In genomic region chr2:235024191-235024611, GRCh38 we compare ENCODE assay signal across 12 cellular contexts.
A peak's percentile ranks its signal among the peaks of the same experiment; 100 is the strongest.
DNase-seq lines count a peak whose midpoint lies in the region.
"Had no signal": no experiment of that assay in that cellular context is flagged by ENCODE, and none has a peak within 500 bp of the region (broad histone marks: within the 10 kb centered on the region; RNA-seq: fewer than 3 reads in every experiment).

No MANE protein-coding gene starts in this region.

- H3K4me2 ChIP-seq in Karpas-422 (ENCODE audit: low read depth, low read length, poor library complexity, severe bottlenecking): no peak overlapping the region

- no peaks in the 10 kb centered on the region for H4K20me1 ChIP-seq in Karpas-422 (ENCODE audit: insufficient read depth, low read depth, low read length)

- no peaks in the 10 kb centered on the region for H3K9me3 ChIP-seq in Karpas-422 (ENCODE audit: low read length)
- H3K9me3 ChIP-seq: gastroesophageal sphincter had no signal

- no peak overlapping the region for H3K9ac ChIP-seq in Karpas-422 (ENCODE audit: low read length)

- no peaks in the 10 kb centered on the region for H3K4me1 ChIP-seq in Karpas-422 (ENCODE audit: low read length)

- no peak overlapping the region for H2AFZ ChIP-seq in Karpas-422 (ENCODE audit: low read length)

- H3K4me3 ChIP-seq in Karpas-422 (ENCODE audit: low read length): no peak overlapping the region
- H3K4me3 ChIP-seq: gastroesophageal sphincter had no signal

- no peak overlapping the region for H3K27ac ChIP-seq in Karpas-422 (ENCODE audit: low read length)
- H3K27ac ChIP-seq: gastroesophageal sphincter had no signal

- DNase-seq in ELF-1 (ENCODE audit: low read depth, low spot score) (peak; percentile 71), LHCN-M2 (ENCODE audit: low read depth) (peak; percentile 67), dedifferentiated amniotic fluid mesenchymal stem cell (ENCODE audit: extremely low spot score) (peak; percentile 17), renal cortical epithelial cell (ENCODE audit: low read depth) (peak; percentile 53), ureter (ENCODE audit: low spot score) (no peak), Karpas-422 (no peak), DMS153 (lab: John Stamatoyannopoulos, UW) (no peak)
- DNase-seq: activated CD4-positive, alpha-beta T cell treated with anti-CD3 and anti-CD28 coated beads, Interleukin-2, amount 50 U/mL, for 4 hours; effector CD8-positive, alpha-beta T cell; NCI-H1436; NCI-H524 treated with DMSO at 0.1 percent for 48 hours had no signal

- H3K79me2 ChIP-seq in Karpas-422 (ENCODE audit: low read length): no peaks in the 10 kb centered on the region

- H3K36me3 ChIP-seq in Karpas-422 (ENCODE audit: insufficient read depth, low read length): no peaks in the 10 kb centered on the region
- H3K36me3 ChIP-seq: gastroesophageal sphincter had no signal

- H3K27me3 ChIP-seq in Karpas-422 (ENCODE audit: low read length): no peaks in the 10 kb centered on the region
- H3K27me3 ChIP-seq: gastroesophageal sphincter had no signal

- no peaks in the 10 kb centered on the region for H3K9me2 ChIP-seq in Karpas-422 (replicated peaks; ENCODE audit: insufficient read depth, low read length)

Comparison
In these comparisons a context has a peak if more than half of its experiments do, and no peak if none do; other contexts are left out.
1. DNase-seq: peak in ELF-1 (single experiment), LHCN-M2 (single experiment), dedifferentiated amniotic fluid mesenchymal stem cell (single experiment) and renal cortical epithelial cell (single experiment); none in ureter (single experiment), Karpas-422 (single experiment) and DMS153 (single experiment).